12 cellular contexts compared by ENCODE assay signal in genomic region chr4:184792334-184792733, GRCh38. TPM values are rescaled to one million over a fixed set of nuclear protein-coding genes. Genes with fewer than 3 reads are reported as not detected.
A peak's percentile ranks its signal among the peaks of the same experiment; 100 is the strongest.
DNase-seq lines count a peak whose midpoint lies in the region; ATAC-seq, FAIRE-seq and TF ChIP-seq lines count a peak whose summit lies in the region.
"Had no signal": no experiment of that assay in that cellular context is flagged by ENCODE, and none has a peak within 500 bp of the region (broad histone marks: within the 10 kb centered on the region; RNA-seq: fewer than 3 reads in every experiment).

No MANE protein-coding gene starts in this region.

- no peak overlapping the region for H4K91ac ChIP-seq in H9 (ENCODE audit: insufficient read length, low read depth, low read length)
- H4K91ac ChIP-seq in mesenchymal stem cell (ENCODE audit: low read length): peak overlapping the region; percentile 22

- no peak overlapping the region for H3K18ac ChIP-seq in H9 (ENCODE audit: insufficient read length, low read depth, low read length)
- no peak overlapping the region for H3K18ac ChIP-seq in mesenchymal stem cell (ENCODE audit: low read depth in 1 of 2, low read length in 2 of 2)

- H4K5ac ChIP-seq in H9 (ENCODE audit: insufficient read length, low read depth, low read length): no peak overlapping the region

- no peak for TF ChIP-seq CTCF in H9 (conservative IDR thresholded peaks at IDR 0.05)
- TF ChIP-seq CTCF in mucosa of descending colon (IDR thresholded peaks at IDR 0.05): no peak
- no peak for TF ChIP-seq CTCF in kidney (IDR thresholded peaks at IDR 0.05; ENCODE audit: borderline replicate concordance, extremely low read depth, insufficient read depth)

- H2BK5ac ChIP-seq in H9 (ENCODE audit: insufficient read length, low read length) (no peak overlapping the region), mesenchymal stem cell (ENCODE audit: low read depth, low read length, poor library complexity, severe bottlenecking) (no peak overlapping the region)

- H2BK120ac ChIP-seq in H9 (ENCODE audit: low read depth, low read length, poor library complexity, severe bottlenecking): no peak overlapping the region
- H2BK120ac ChIP-seq in mesenchymal stem cell (ENCODE audit: low read depth, low read length): no peak overlapping the region

- H3K36me3 Mint-ChIP-seq in H9 (ENCODE audit: insufficient read depth in 1 of 3, low read depth in 3 of 3): no peaks in the 10 kb centered on the region
- H3K36me3 Mint-ChIP-seq in naive thymus-derived CD8-positive, alpha-beta T cell: peaks cover under 1 to 26% (median 13%) of the 10 kb centered on the region in 3 donors
- peaks cover 27% of the 10 kb centered on the region for H3K36me3 Mint-ChIP-seq in T-cell

- no peaks in the 10 kb centered on the region for H3K79me1 ChIP-seq in H9 (ENCODE audit: insufficient read depth, low read depth, low read length, poor library complexity, severe bottlenecking)
- peaks cover 17% of the 10 kb centered on the region for H3K79me1 ChIP-seq in mesenchymal stem cell (replicated peaks; ENCODE audit: low read length, poor library complexity, severe bottlenecking)

- H3K23ac ChIP-seq in H9 (ENCODE audit: insufficient read length, low read depth, low read length) (no peak overlapping the region), mesenchymal stem cell (ENCODE audit: low read length in 2 of 2) (no peak overlapping the region)

- peaks cover 5% of the 10 kb centered on the region for H3K79me2 ChIP-seq in ACC112 (ENCODE audit: control insufficient read depth, insufficient read depth, low read length, unreplicated experiment)
- H3K79me2 ChIP-seq in H9 (ENCODE audit: insufficient read depth, low read length): no peaks in the 10 kb centered on the region; the same call in 1 of the 2 replicates

- H3K9me3 Mint-ChIP-seq in H9: peaks cover 0 to 4% of the 10 kb centered on the region in 2 experiments; a peak in 2 of 5 replicates
- no peaks in the 10 kb centered on the region for H3K9me3 Mint-ChIP-seq in naive thymus-derived CD8-positive, alpha-beta T cell
- H3K9me3 Mint-ChIP-seq in T-cell: no peaks in the 10 kb centered on the region
- H3K9me3 Mint-ChIP-seq: CD4-positive, CD25-positive, alpha-beta regulatory T cell had no signal

- H3K4me2 ChIP-seq in H9 (ENCODE audit: insufficient read depth, insufficient read length, low read length) (no peak overlapping the region), mesenchymal stem cell (ENCODE audit: low read length, poor library complexity, severe bottlenecking) (no peak overlapping the region)

- FAIRE-seq in kidney (lab: Jason Lieb, UNC): no peak
- FAIRE-seq: bronchial epithelial cell had no signal

- H2BK15ac ChIP-seq in H9 (ENCODE audit: low read depth, low read length) (no peak overlapping the region), mesenchymal stem cell (ENCODE audit: low read depth, poor library complexity, severe bottlenecking) (no peak overlapping the region)

- H3K14ac ChIP-seq in H9 (ENCODE audit: insufficient read depth, low read length): peak overlapping the region; percentile 17; the same call in 1 of the 2 replicates
- H3K14ac ChIP-seq in mesenchymal stem cell (ENCODE audit: low read length in 2 of 2): no peak overlapping the region

- H3K9me3 ChIP-seq in H9 (ENCODE audit: control insufficient read depth, low read depth, low read length) (no peaks in the 10 kb centered on the region), mesenchymal stem cell (ENCODE audit: control insufficient read depth, low read length) (no peaks in the 10 kb centered on the region), mucosa of descending colon (no peaks in the 10 kb centered on the region), kidney (ENCODE audit: control insufficient read depth in 1 of 2, low read length in 2 of 2) (no peaks in the 10 kb centered on the region)

- H3K56ac ChIP-seq in H9 (ENCODE audit: insufficient read length, low read depth, low read length): no peak overlapping the region

- H3K36me3 ChIP-seq in ACC112 (ENCODE audit: insufficient read depth, low read length) (no peaks in the 10 kb centered on the region), mesenchymal stem cell (ENCODE audit: control insufficient read depth in 1 of 2, insufficient read depth in 2 of 2, low read depth in 1 of 2, low read length in 2 of 2) (peaks cover 17 to 18% of the 10 kb centered on the region in 2 experiments), mucosa of descending colon (ENCODE audit: low read depth) (no peaks in the 10 kb centered on the region), kidney (ENCODE audit: control insufficient read depth in 1 of 2, insufficient read depth in 2 of 2, low read length in 2 of 2) (peaks cover 14 to 22% of the 10 kb centered on the region in 2 donors)

- intact Hi-C loops in mucosa of descending colon (cut with DNase I, micrococcal nuclease) (no loop called here), kidney (cut with DNase I) (no loop called here)

- no peak overlapping the region for H3K9ac ChIP-seq in H9 (ENCODE audit: extremely low read depth, insufficient read length, low read length)
- peak overlapping the region; percentile 49 for H3K9ac ChIP-seq in mesenchymal stem cell (ENCODE audit: low read length)
- no peak overlapping the region for H3K9ac ChIP-seq in kidney (ENCODE audit: low read length in 2 of 2)

- ATAC-seq in mucosa of descending colon (no peak), T-cell (replicated peaks in 1 of 4) (no peak)
- no peak for ATAC-seq in naive thymus-derived CD8-positive, alpha-beta T cell

- H3K27ac Mint-ChIP-seq in H9 (no peak overlapping the region), T-cell (no peak overlapping the region)
- no peak overlapping the region for H3K27ac Mint-ChIP-seq in naive thymus-derived CD8-positive, alpha-beta T cell
- H3K27ac Mint-ChIP-seq: nephron progenitor cell had no signal

- no peak overlapping the region for H2BK20ac ChIP-seq in H9 (ENCODE audit: low read depth, low read length, poor library complexity, severe bottlenecking)

- POLR2A ChIA-PET in naive thymus-derived CD8-positive, alpha-beta T cell (lab: Charles Lee): no interaction called here
- POLR2A ChIA-PET in T-cell (lab: Charles Lee): interaction anchor here in 1 of 2 donors (0.6 kb wide), 1 partner anchor 28 kb away, joined by 3 read pairs; no protein-coding TSS in a partner anchor

- CTCF ChIA-PET in T-cell (lab: Charles Lee): interaction anchor here in 1 of 2 donors (0.7 kb wide), 1 partner anchor 546 kb away, joined by 5 read pairs; no protein-coding TSS in a partner anchor

- H4K8ac ChIP-seq in H9 (replicated peaks; ENCODE audit: insufficient read length, low read depth, low read length) (no peak overlapping the region), mesenchymal stem cell (ENCODE audit: low read length) (no peak overlapping the region)

- H3K4me1 ChIP-seq in ACC112 (ENCODE audit: control insufficient read depth, insufficient read depth, low read length, unreplicated experiment): peaks cover 17% of the 10 kb centered on the region
- no peaks in the 10 kb centered on the region for H3K4me1 ChIP-seq in H9 (ENCODE audit: insufficient read depth, low read length)
- H3K4me1 ChIP-seq in mesenchymal stem cell (ENCODE audit: control insufficient read depth, insufficient read depth, low read depth, low read length): peaks cover 25% of the 10 kb centered on the region
- H3K4me1 ChIP-seq in mucosa of descending colon (ENCODE audit: low read depth): no peaks in the 10 kb centered on the region
- H3K4me1 ChIP-seq in kidney (ENCODE audit: control insufficient read depth in 1 of 2, insufficient read depth in 1 of 2, low read depth in 1 of 2, low read length in 2 of 2): peaks cover 13 to 16% of the 10 kb centered on the region in 2 donors

- no peak overlapping the region for H3T11ph ChIP-seq in H9 (ENCODE audit: low read length)

- H3K4me1 Mint-ChIP-seq in H9 (peaks cover 9 to 11% of the 10 kb centered on the region in 2 experiments), T-cell (peaks cover 22 to 28% (median 25%) of the 10 kb centered on the region in 3 donors)
- H3K4me1 Mint-ChIP-seq in naive thymus-derived CD8-positive, alpha-beta T cell: peaks cover 10 to 19% (median 16%) of the 10 kb centered on the region in 4 donors
- H3K4me1 Mint-ChIP-seq: nephron progenitor cell had no signal

- H4K20me1 ChIP-seq in H9 (ENCODE audit: control insufficient read depth, insufficient read depth, insufficient read length): no peaks in the 10 kb centered on the region

- H3K4ac ChIP-seq in H9 (ENCODE audit: low read depth, low read length): no peak overlapping the region
- H3K4ac ChIP-seq in mesenchymal stem cell (ENCODE audit: low read depth in 1 of 2, low read length in 2 of 2): no peak overlapping the region

- H3K4me3 Mint-ChIP-seq in H9 (no peak overlapping the region), T-cell (no peak overlapping the region)
- H3K4me3 Mint-ChIP-seq in naive thymus-derived CD8-positive, alpha-beta T cell: no peak overlapping the region
- H3K4me3 Mint-ChIP-seq: nephron progenitor cell had no signal

- H2AK5ac ChIP-seq in H9 (ENCODE audit: insufficient read length, low read length): no peak overlapping the region
- peak overlapping the region; percentile 28 for H2AK5ac ChIP-seq in mesenchymal stem cell (ENCODE audit: low read length, severe bottlenecking)

- H2AFZ ChIP-seq in ACC112 (ENCODE audit: low read length, unreplicated experiment): peak overlapping the region; percentile 2
- no peak overlapping the region for H2AFZ ChIP-seq in H9 (ENCODE audit: low read length)
- H2AFZ ChIP-seq in mesenchymal stem cell (ENCODE audit: low read depth, low read length): no peak overlapping the region

- H3K4me3 ChIP-seq in ACC112 (ENCODE audit: low read depth, low read length) (no peak overlapping the region), mesenchymal stem cell (ENCODE audit: insufficient read depth in 1 of 2, low read depth in 1 of 2, low read length in 2 of 2) (no peak overlapping the region), mucosa of descending colon (no peak overlapping the region), kidney (ENCODE audit: low read length in 2 of 2) (no peak overlapping the region)

- no CpG with 5 or more reads among the region's 8 CpGs for WGBS in H9 (ENCODE audit: extremely low coverage, insufficient read length, low lambda C conversion rate)
- 86% methylated on average over 8 of the region's 8 CpGs for WGBS in mesenchymal stem cell

- H3K27me3 ChIP-seq in ACC112 (ENCODE audit: insufficient read depth, low read length): no peaks in the 10 kb centered on the region
- H3K27me3 ChIP-seq in H9 (ENCODE audit: insufficient read depth, low read length): no peaks in the 10 kb centered on the region
- no peaks in the 10 kb centered on the region for H3K27me3 ChIP-seq in mesenchymal stem cell (ENCODE audit: control insufficient read depth in 1 of 2, insufficient read depth in 1 of 2, low read length in 2 of 2)

- H3K27me3 Mint-ChIP-seq in H9 (ENCODE audit: low read depth) (no peaks in the 10 kb centered on the region; the same call in 1 of the 2 replicates), T-cell (no peaks in the 10 kb centered on the region)
- no peaks in the 10 kb centered on the region for H3K27me3 Mint-ChIP-seq in naive thymus-derived CD8-positive, alpha-beta T cell
- H3K27me3 Mint-ChIP-seq: CD4-positive, CD25-positive, alpha-beta regulatory T cell had no signal

- DNase-seq in H9: no peak
- peak; percentile 61 for DNase-seq in astrocyte of the hippocampus (ENCODE audit: low read depth, low spot score)
- peak; percentile 50 for DNase-seq in mesenchymal stem cell
- DNase-seq in mucosa of descending colon: no peak
- DNase-seq in naive thymus-derived CD8-positive, alpha-beta T cell: no peak
- DNase-seq in kidney: no peak
- DNase-seq in T-cell: no peak
- DNase-seq: nephron progenitor cell, SHP77 treated with DMSO at 0.1 percent for 48 hours had no signal

- no peaks in the 10 kb centered on the region for H3K23me2 ChIP-seq in H9 (ENCODE audit: insufficient read length, low read depth, low read length, poor library complexity, severe bottlenecking)

- peak overlapping the region; percentile 77 for H3K27ac ChIP-seq in ACC112 (ENCODE audit: low read depth, low read length)
- H3K27ac ChIP-seq in H9 (ENCODE audit: insufficient read length, low read depth, low read length): no peak overlapping the region
- H3K27ac ChIP-seq in mesenchymal stem cell (ENCODE audit: low read length, poor library complexity, severe bottlenecking): peak overlapping the region; percentile 71
- peak overlapping the region in 1 of 2 donors; percentile 33 for H3K27ac ChIP-seq in kidney (ENCODE audit: low read depth in 2 of 2, low read length in 2 of 2)

- H2BK12ac ChIP-seq in H9 (ENCODE audit: insufficient read length, low read depth, low read length) (no peak overlapping the region), mesenchymal stem cell (ENCODE audit: low read length in 2 of 2) (peak overlapping the region in 1 of 2 experiments; percentile 30)

RNA-seq across cellular contexts. Expression of gene ACSL1, which starts 33.4 kb away (rescaled TPM):
- total RNA-seq in H9 (2021) (3.1 and 3.5 TPM in 2 replicates), mucosa of descending colon (10 to 100 TPM; 37.4 to 51.4 (median 39.0) TPM), kidney (98.1 TPM), T-cell (10 to 100 TPM in 3 of 5 donors, 1 to 10 TPM in 2; 8.6 to 13.7 (median 11.3) TPM)
- polyA plus RNA-seq in mesenchymal stem cell (2013, experiment 1 of 2): 4.3 TPM
- 4.5 TPM for polyA plus RNA-seq in mesenchymal stem cell (2013, experiment 2 of 2)
- total RNA-seq in naive thymus-derived CD8-positive, alpha-beta T cell: 10 to 100 TPM in 1 of 2 experiments, 1 to 10 TPM in 1; 8.2 to 10.7 TPM
- 1 to 10 TPM; 2.2 to 3.2 (median 2.3) TPM for polyA plus RNA-seq in naive thymus-derived CD8-positive, alpha-beta T cell
- polyA plus RNA-seq in kidney (ENCODE audit: insufficient read depth, low read depth, low replicate concordance): 322 TPM

RNA-seq across cellular contexts. Expression of gene CENPU, which starts 58.4 kb away (rescaled TPM):
- total RNA-seq in H9 (2021) (112 and 124 TPM in 2 replicates), mucosa of descending colon (10 to 100 TPM in 1 of 3 donors, 1 to 10 TPM in 2; 5.1 to 19.5 (median 9.5) TPM), kidney (2.5 TPM), T-cell (1 to 10 TPM; 1.5 to 7.8 (median 3.0) TPM)
- polyA plus RNA-seq in mesenchymal stem cell (2013, experiment 1 of 2): 6.4 TPM
- polyA plus RNA-seq in mesenchymal stem cell (2013, experiment 2 of 2): 6.5 TPM
- 1 to 10 TPM; 1.7 to 2.1 TPM for total RNA-seq in naive thymus-derived CD8-positive, alpha-beta T cell
- polyA plus RNA-seq in naive thymus-derived CD8-positive, alpha-beta T cell: 1 to 10 TPM in 2 of 3 donors, not detected in 1; 1.7 to 2.8 TPM
- 2.2 TPM for polyA plus RNA-seq in kidney (ENCODE audit: insufficient read depth, low read depth, low replicate concordance)

Comparison
In these comparisons a context has a peak if more than half of its experiments do, and no peak if none do; other contexts are left out.
1. DNase-seq: peak in astrocyte of the hippocampus (single experiment) and mesenchymal stem cell (single experiment); none in H9 (single experiment), mucosa of descending colon (0 of 3), naive thymus-derived CD8-positive, alpha-beta T cell (0 of 10), kidney (single experiment) and T-cell (0 of 34).